Comparison of ENCODE assay signal across 16 cellular contexts in genomic region chr20:59676126-59676876, GRCh38.
DNase-seq lines count a peak whose midpoint lies in the region; ATAC-seq and TF ChIP-seq lines count a peak whose summit lies in the region.
"Had no signal": no experiment of that assay in that cellular context is flagged by ENCODE, and none has a peak within 500 bp of the region (broad histone marks: within the 10 kb centered on the region; RNA-seq: fewer than 3 reads in every experiment).

No MANE protein-coding gene starts in this region.

- H3K36me3 ChIP-seq in ovary: no peaks in the 10 kb centered on the region

- no peaks in the 10 kb centered on the region for H3K4me1 Mint-ChIP-seq in activated CD8-positive, alpha-beta memory T cell treated with anti-CD3 and anti-CD28 coated beads, Interleukin-2, amount 10 ng/mL, durations not matched to agents 7 days and 5 days
- H3K4me1 Mint-ChIP-seq in type B pancreatic cell (ENCODE audit: unreplicated experiment): no peaks in the 10 kb centered on the region
- no peaks in the 10 kb centered on the region for H3K4me1 Mint-ChIP-seq in mesothelial cell of epicardium
- H3K4me1 Mint-ChIP-seq in activated CD4-positive, alpha-beta memory T cell treated with anti-CD3 and anti-CD28 coated beads for 36 hours (ENCODE audit: low read depth): no peaks in the 10 kb centered on the region

- H3K36me3 Mint-ChIP-seq in activated CD8-positive, alpha-beta memory T cell treated with anti-CD3 and anti-CD28 coated beads, Interleukin-2, amount 10 ng/mL, durations not matched to agents 7 days and 5 days: no peaks in the 10 kb centered on the region
- H3K36me3 Mint-ChIP-seq in type B pancreatic cell (no peaks in the 10 kb centered on the region), mesothelial cell of epicardium (no peaks in the 10 kb centered on the region)
- H3K36me3 Mint-ChIP-seq in activated CD4-positive, alpha-beta memory T cell treated with anti-CD3 and anti-CD28 coated beads for 36 hours: no peaks in the 10 kb centered on the region
- H3K36me3 Mint-ChIP-seq: CD14-positive monocyte had no signal

- no peaks in the 10 kb centered on the region for H3K9me3 Mint-ChIP-seq in activated CD8-positive, alpha-beta memory T cell treated with anti-CD3 and anti-CD28 coated beads, Interleukin-2, amount 10 ng/mL, durations not matched to agents 7 days and 5 days (ENCODE audit: low read depth)
- no peaks in the 10 kb centered on the region for H3K9me3 Mint-ChIP-seq in type B pancreatic cell
- peaks cover 56% of the 10 kb centered on the region for H3K9me3 Mint-ChIP-seq in mesothelial cell of epicardium
- H3K9me3 Mint-ChIP-seq in activated CD4-positive, alpha-beta memory T cell treated with anti-CD3 and anti-CD28 coated beads for 36 hours: no peaks in the 10 kb centered on the region

- TF ChIP-seq POLR2A in ovary (IDR thresholded peaks at IDR 0.05): no peak

- H3K27me3 ChIP-seq in layer of hippocampus (ENCODE audit: control insufficient read depth, insufficient read depth, low read length) (no peaks in the 10 kb centered on the region), ovary (no peaks in the 10 kb centered on the region)

- no peaks in the 10 kb centered on the region for H3K9me3 ChIP-seq in ovary

- intact Hi-C loops in ovary (cut with DNase I): no loop called here
- intact Hi-C loops in activated CD4-positive, alpha-beta memory T cell treated with anti-CD3 and anti-CD28 coated beads for 36 hours (cut with micrococcal nuclease): no loop called here

- CTCF ChIA-PET in activated CD8-positive, alpha-beta memory T cell treated with anti-CD3 and anti-CD28 coated beads, Interleukin-2, amount 10 ng/mL, durations not matched to agents 7 days and 5 days (lab: Charles Lee): no interaction called here
- CTCF ChIA-PET in activated CD4-positive, alpha-beta memory T cell treated with anti-CD3 and anti-CD28 coated beads for 36 hours (lab: Charles Lee): no interaction called here

- peak; percentile 31 for DNase-seq in activated CD8-positive, alpha-beta memory T cell treated with anti-CD3 and anti-CD28 coated beads, Interleukin-2, amount 10 ng/mL, durations not matched to agents 7 days and 5 days
- no peak for DNase-seq in activated CD8-positive, alpha-beta memory T cell treated with anti-CD3 and anti-CD28 coated beads for 24 hours
- DNase-seq in cerebellum (ENCODE audit: low spot score) (peak; percentile 77), type B pancreatic cell (ENCODE audit: extremely low spot score, unreplicated experiment) (peak; percentile 36), mesothelial cell of epicardium (ENCODE audit: low spot score in 2 of 2, unreplicated experiment in 2 of 2) (no peak), ovary (no peak)
- no peak for DNase-seq in activated CD4-positive, alpha-beta memory T cell treated with anti-CD3 and anti-CD28 coated beads for 36 hours
- DNase-seq: COR-L47, DMS53, KG1, NCI-H1092, NCI-H748 treated with DMSO at 0.1 percent for 48 hours, SHP77 had no signal

- no peak for TF ChIP-seq EP300 in ovary (IDR thresholded peaks at IDR 0.05)

- H3K4me3 ChIP-seq in ovary: no peak overlapping the region

- H3K27ac ChIP-seq in layer of hippocampus (ENCODE audit: low read depth, low read length) (peak overlapping the region; percentile 27), ovary (no peak overlapping the region)

- WGBS in ovary, 3 donors: 63 to 67% (median 65%) methylated on average over 11 of the region's 11 CpGs

- TF ChIP-seq CTCF in type B pancreatic cell (conservative IDR thresholded peaks at IDR 0.05) (no peak), mesothelial cell of epicardium (IDR thresholded peaks at IDR 0.05; ENCODE audit: unreplicated experiment) (no peak), ovary (IDR thresholded peaks at IDR 0.05) (no peak)

- POLR2A ChIA-PET in activated CD4-positive, alpha-beta memory T cell treated with anti-CD3 and anti-CD28 coated beads for 36 hours (lab: Charles Lee): no interaction called here

- ATAC-seq in activated CD8-positive, alpha-beta memory T cell treated with anti-CD3 and anti-CD28 coated beads, Interleukin-2, amount 10 ng/mL, durations not matched to agents 7 days and 5 days: no peak
- ATAC-seq: Panc1 had no signal

- H3K27me3 Mint-ChIP-seq in activated CD8-positive, alpha-beta memory T cell treated with anti-CD3 and anti-CD28 coated beads, Interleukin-2, amount 10 ng/mL, durations not matched to agents 7 days and 5 days: peaks cover 7% of the 10 kb centered on the region
- H3K27me3 Mint-ChIP-seq in type B pancreatic cell (peaks cover 61% of the 10 kb centered on the region), mesothelial cell of epicardium (ENCODE audit: low read depth) (no peaks in the 10 kb centered on the region)
- peaks cover 7% of the 10 kb centered on the region for H3K27me3 Mint-ChIP-seq in activated CD4-positive, alpha-beta memory T cell treated with anti-CD3 and anti-CD28 coated beads for 36 hours

- H3K27ac Mint-ChIP-seq in activated CD8-positive, alpha-beta memory T cell treated with anti-CD3 and anti-CD28 coated beads, Interleukin-2, amount 10 ng/mL, durations not matched to agents 7 days and 5 days: no peak overlapping the region
- H3K27ac Mint-ChIP-seq in type B pancreatic cell (no peak overlapping the region), mesothelial cell of epicardium (no peak overlapping the region)
- H3K27ac Mint-ChIP-seq in activated CD4-positive, alpha-beta memory T cell treated with anti-CD3 and anti-CD28 coated beads for 36 hours: no peak overlapping the region
- H3K27ac Mint-ChIP-seq: CD14-positive monocyte had no signal

- peaks cover 3% of the 10 kb centered on the region for H3K4me1 ChIP-seq in ovary (ENCODE audit: insufficient read depth)

- no peak overlapping the region for H3K4me3 Mint-ChIP-seq in activated CD8-positive, alpha-beta memory T cell treated with anti-CD3 and anti-CD28 coated beads, Interleukin-2, amount 10 ng/mL, durations not matched to agents 7 days and 5 days
- H3K4me3 Mint-ChIP-seq in type B pancreatic cell (no peak overlapping the region), mesothelial cell of epicardium (no peak overlapping the region)
- H3K4me3 Mint-ChIP-seq in activated CD4-positive, alpha-beta memory T cell treated with anti-CD3 and anti-CD28 coated beads for 36 hours: no peak overlapping the region

Comparison
In these comparisons a context has a peak if more than half of its experiments do, and no peak if none do; other contexts are left out.
1. DNase-seq: peak in activated CD8-positive, alpha-beta memory T cell treated with anti-CD3 and anti-CD28 coated beads, Interleukin-2, amount 10 ng/mL, durations not matched to agents 7 days and 5 days (single experiment), cerebellum (single experiment) and type B pancreatic cell (single experiment); none in activated CD8-positive, alpha-beta memory T cell treated with anti-CD3 and anti-CD28 coated beads for 24 hours (single experiment), mesothelial cell of epicardium (0 of 2), ovary (0 of 5) and activated CD4-positive, alpha-beta memory T cell treated with anti-CD3 and anti-CD28 coated beads for 36 hours (single experiment).